In genomic region chr14:104976198-104977007, GRCh38 we compare ENCODE assay signal across 8 cellular contexts. TPM values are rescaled to one million over a fixed set of nuclear protein-coding genes. Genes with fewer than 3 reads are reported as not detected.
DNase-seq lines count a peak whose midpoint lies in the region; ATAC-seq, FAIRE-seq and TF ChIP-seq lines count a peak whose summit lies in the region.

No MANE protein-coding gene starts in this region.

- peaks cover 58% of the 10 kb centered on the region for H3K4me1 Mint-ChIP-seq in brain

- peak overlapping the region in 2 of 5 experiments; percentile 23 to 76 for H3K27ac Mint-ChIP-seq in brain

- peak overlapping the region; percentile 69 to 93 (median 80) for H3K4me3 Mint-ChIP-seq in brain

- no peak overlapping the region for H3K27ac ChIP-seq in WERI-Rb-1

- DNase-seq in AG09309 (ENCODE audit: low read depth), result no peak
- DNase-seq in GM19239 (ENCODE audit: insufficient read length, low spot score), result peak; percentile 93
- peak; percentile 7 to 56 for DNase-seq in NCI-H1930 (lab: John Stamatoyannopoulos, UW)
- peak; percentile 88 for DNase-seq in WERI-Rb-1
- DNase-seq in inferior parietal cortex (ENCODE audit: extremely low spot score), result peak; percentile 53
- peak; percentile 73 to 86 for DNase-seq in stimulated activated CD4-positive, alpha-beta T cell treated with anti-CD3 and anti-CD28 coated beads, Interleukin-1b, Interleukin-23, amount 100 ng/mL, for 1 hour (ENCODE audit: low read depth in 2 of 2)

- H3K4me3 ChIP-seq in AG09309 (ENCODE audit: control insufficient read depth, low read depth, low read length), result no peak overlapping the region
- no peak overlapping the region for H3K4me3 ChIP-seq in WERI-Rb-1 (ENCODE audit: low read depth, low read length)

- no peaks in the 10 kb centered on the region for H3K27me3 ChIP-seq in WERI-Rb-1 (ENCODE audit: insufficient read depth, low read depth, severe bottlenecking)

- FAIRE-seq in GM19239 (lab: Jason Lieb, UNC), result peak; percentile 58

- H3K9me3 ChIP-seq in WERI-Rb-1 (ENCODE audit: severe bottlenecking), result no peaks in the 10 kb centered on the region

- H3K27me3 Mint-ChIP-seq in brain, result no peaks in the 10 kb centered on the region

- no peak for ATAC-seq in HG02759 (IDR thresholded peaks at IDR 0.05; ENCODE audit: unreplicated experiment)

- H3K36me3 Mint-ChIP-seq in brain, result no peaks in the 10 kb centered on the region

- H3K36me3 ChIP-seq in WERI-Rb-1, result no peaks in the 10 kb centered on the region

- TF ChIP-seq CTCF in AG09309 (IDR thresholded peaks at IDR 0.05; ENCODE audit: control insufficient read depth, insufficient read depth, low read depth, low read length, missing control alignments) (peak; percentile 96), WERI-Rb-1 (IDR thresholded peaks at IDR 0.05; ENCODE audit: low read depth, low read length) (peak; percentile 97), brain (conservative IDR thresholded peaks at IDR 0.05) (peak; percentile 90 to 95)

- no peaks in the 10 kb centered on the region for H3K9me3 Mint-ChIP-seq in brain

RNA-seq across cellular contexts. Expression of gene AHNAK2, which starts 1.8 kb away (rescaled TPM):
- 6.6 TPM for polyA plus RNA-seq in brain (ENCODE audit: insufficient read depth, low read depth, low replicate concordance)

RNA-seq across cellular contexts. Expression of gene CLBA1, which starts 9.2 kb away (rescaled TPM):
- 15.8 TPM for polyA plus RNA-seq in brain (ENCODE audit: insufficient read depth, low read depth, low replicate concordance)

RNA-seq across cellular contexts. Expression of gene CDCA4, which starts 44.5 kb away (rescaled TPM):
- polyA plus RNA-seq in brain (ENCODE audit: insufficient read depth, low read depth, low replicate concordance), result 35.8 TPM

RNA-seq across cellular contexts. Expression of gene PLD4, which starts 51.7 kb away (rescaled TPM):
- 6.0 TPM for polyA plus RNA-seq in brain (ENCODE audit: insufficient read depth, low read depth, low replicate concordance)
